ENCODE assay signal across 23 cellular contexts in genomic region chr6:163438298-163438939, GRCh38. TPM values are rescaled to one million over a fixed set of nuclear protein-coding genes. Genes with fewer than 3 reads are reported as not detected.
DNase-seq lines count a peak whose midpoint lies in the region; ATAC-seq, FAIRE-seq and TF ChIP-seq lines count a peak whose summit lies in the region.
"Had no signal": no experiment of that assay in that cellular context is flagged by ENCODE, and none has a peak within 500 bp of the region (broad histone marks: within the 10 kb centered on the region; RNA-seq: fewer than 3 reads in every experiment).

No MANE protein-coding gene starts in this region.

- no peak overlapping the region for H3K4me2 ChIP-seq in smooth muscle cell

- intact Hi-C loops in left ventricle myocardium inferior (cut with micrococcal nuclease) = loop anchor here (10.0 kb wide), 1 partner anchor 266 kb away; no protein-coding TSS in a partner anchor

- DNase-seq in left ventricle myocardium inferior = no peak
- no peak for DNase-seq in right atrium auricular region (ENCODE audit: low spot score)
- no peak for DNase-seq in RWPE2 (ENCODE audit: low spot score)
- no peak for DNase-seq in smooth muscle cell (lab: John Stamatoyannopoulos, UW; ENCODE audit: unreplicated experiment)
- no peak for DNase-seq in Kasumi-1 (lab: John Stamatoyannopoulos, UW)
- no peak for DNase-seq in OCI-M1 (lab: John Stamatoyannopoulos, UW)
- no peak for DNase-seq in NCI-H2107 treated with DMSO at 0.1 percent for 48 hours (lab: John Stamatoyannopoulos, UW; ENCODE audit: unreplicated experiment)
- DNase-seq: activated T-cell treated with anti-CD3 and anti-CD28 coated beads, Interleukin-2, amount 50 U/mL, for 24 hours; amniotic stem cell; DMS79 treated with DMSO at 0.1 percent for 48 hours; H9; NCI-H2081 treated with DMSO at 0.1 percent for 48 hours; NCI-H446; stimulated activated CD4-positive, alpha-beta T cell treated with anti-CD3 and anti-CD28 coated beads, Interleukin-1b, Interleukin-23, amount 100 ng/mL, for 48 hours had no signal

- no peak overlapping the region for H3K9ac ChIP-seq in smooth muscle cell (ENCODE audit: low read depth)
- H3K9ac ChIP-seq: BLaER1 had no signal

- no peaks in the 10 kb centered on the region for H3F3A ChIP-seq in smooth muscle cell (ENCODE audit: low read depth)

- no peaks in the 10 kb centered on the region for H3K9me3 ChIP-seq in left ventricle myocardium inferior (replicated peaks)
- no peaks in the 10 kb centered on the region for H3K9me3 ChIP-seq in right atrium auricular region
- H3K9me3 ChIP-seq in RWPE2 (ENCODE audit: severe bottlenecking) = no peaks in the 10 kb centered on the region
- H3K9me3 ChIP-seq in smooth muscle cell (replicated peaks; ENCODE audit: low read depth) = no peaks in the 10 kb centered on the region
- H3K9me3 ChIP-seq: MG63, SJCRH30, suprapubic skin had no signal

- H3K79me2 ChIP-seq in smooth muscle cell (ENCODE audit: low read depth) = peaks cover 100% of the 10 kb centered on the region

- H3K4me1 ChIP-seq in left ventricle myocardium inferior (peaks cover 99% of the 10 kb centered on the region), right atrium auricular region (peaks cover 0 to 89% of the 10 kb centered on the region in 2 donors), RWPE2 (ENCODE audit: insufficient read depth, poor library complexity, severe bottlenecking) (peaks cover 35% of the 10 kb centered on the region), smooth muscle cell (ENCODE audit: low read depth) (no peaks in the 10 kb centered on the region)

- 75% methylated on average over 3 of the region's 3 CpGs for WGBS in smooth muscle cell (ENCODE audit: low lambda C conversion rate)

- TF ChIP-seq CTCF in left ventricle myocardium inferior (IDR thresholded peaks at IDR 0.05; ENCODE audit: borderline replicate concordance) (no peak), right atrium auricular region (IDR thresholded peaks at IDR 0.05) (no peak), RWPE2 (IDR thresholded peaks at IDR 0.05; ENCODE audit: poor library complexity, severe bottlenecking) (no peak), smooth muscle cell (IDR thresholded peaks at IDR 0.05; ENCODE audit: borderline replicate concordance, insufficient read depth, poor library complexity, severe bottlenecking) (no peak)

- H4K20me1 ChIP-seq in smooth muscle cell (ENCODE audit: low read depth) = peaks cover 100% of the 10 kb centered on the region

- ATAC-seq in RWPE2 (ENCODE audit: low read depth) = peak; percentile 84
- ATAC-seq: Panc1 had no signal

- H3K4me3 ChIP-seq in left ventricle myocardium inferior (peak overlapping the region; percentile 32), right atrium auricular region (no peak overlapping the region), RWPE2 (ENCODE audit: severe bottlenecking) (no peak overlapping the region), smooth muscle cell (no peak overlapping the region)
- H3K4me3 ChIP-seq: BLaER1, MG63, SJCRH30, skin epidermis, suprapubic skin had no signal

- H3K27ac ChIP-seq in left ventricle myocardium inferior (replicated peaks) (no peak overlapping the region), right atrium auricular region (peak overlapping the region in 1 of 2 donors; percentile 0), RWPE2 (ENCODE audit: poor library complexity, severe bottlenecking) (no peak overlapping the region), smooth muscle cell (ENCODE audit: low read depth) (peak overlapping the region; percentile 30)
- H3K27ac ChIP-seq: BLaER1, SJCRH30, skin epidermis, suprapubic skin had no signal

- FAIRE-seq in endometrium (lab: Jason Lieb, UNC) = peak; percentile 33
- FAIRE-seq: GM12892, urothelium cell line had no signal

- H3K36me3 ChIP-seq in left ventricle myocardium inferior (no peaks in the 10 kb centered on the region), right atrium auricular region (no peaks in the 10 kb centered on the region), RWPE2 (ENCODE audit: low read depth) (0 out of 2 replicates have a peak, but pooled peaks cover 2% of the 10 kb centered on the region), smooth muscle cell (ENCODE audit: low read depth) (no peaks in the 10 kb centered on the region)
- H3K36me3 ChIP-seq: MG63, SJCRH30, suprapubic skin had no signal

- H3K27me3 ChIP-seq in left ventricle myocardium inferior (ENCODE audit: low read depth) = no peaks in the 10 kb centered on the region
- no peaks in the 10 kb centered on the region for H3K27me3 ChIP-seq in right atrium auricular region
- no peaks in the 10 kb centered on the region for H3K27me3 ChIP-seq in RWPE2 (ENCODE audit: insufficient read depth, poor library complexity, severe bottlenecking)
- no peaks in the 10 kb centered on the region for H3K27me3 ChIP-seq in smooth muscle cell (ENCODE audit: low read depth)
- H3K27me3 ChIP-seq: BLaER1, MG63, SJCRH30, suprapubic skin had no signal

- H2AFZ ChIP-seq in smooth muscle cell (ENCODE audit: low read depth) = no peak overlapping the region

RNA-seq across cellular contexts. Expression of gene QKI, which starts 23.9 kb away (rescaled TPM):
- total RNA-seq in left ventricle myocardium inferior (449 TPM), right atrium auricular region (100 to 1,000 TPM; 366 to 434 TPM), smooth muscle cell (162 and 168 TPM in 2 replicates)
- 65.1 and 67.0 TPM in 2 replicates for polyA plus RNA-seq in smooth muscle cell
